Comparison of ENCODE assay signal across 1 cellular context in genomic region chr5:142306077-142306502, GRCh38.
A peak's percentile ranks its signal among the peaks of the same experiment; 100 is the strongest.
TF ChIP-seq lines count a peak whose summit lies in the region.

No MANE protein-coding gene starts in this region.

TF ChIP-seq in HepG2, 621 proteins besides CTCF, POLR2A, EP300 and RAD21 (continued from another document and continues in another):
- TF ChIP-seq NR2F6 (IDR thresholded peaks at IDR 0.05) (0 out of 2 replicates have a peak, but pooled peaks have one; percentile 25), NR2F6 (CRISPR knock-in tag; IDR thresholded peaks at IDR 0.05) (peak; percentile 27; the same call in 1 of the 2 replicates), MLX (CRISPR knock-in tag; IDR thresholded peaks at IDR 0.05) (no peak), IRF2 (CRISPR knock-in tag; IDR thresholded peaks at IDR 0.05) (no peak), ZNF451 (CRISPR knock-in tag; IDR thresholded peaks at IDR 0.05) (no peak), DPF2 (CRISPR knock-in tag; IDR thresholded peaks at IDR 0.05; ENCODE audit: borderline replicate concordance, low read depth) (no peak), ZNF749 (CRISPR knock-in tag; IDR thresholded peaks at IDR 0.05; ENCODE audit: borderline replicate concordance) (no peak), IRF9 (CRISPR knock-in tag; IDR thresholded peaks at IDR 0.05; ENCODE audit: borderline replicate concordance) (no peak), CREB1 (IDR thresholded peaks at IDR 0.05) (no peak), CREB1 (CRISPR knock-in tag; IDR thresholded peaks at IDR 0.05) (no peak), ZNF567 (CRISPR knock-in tag; IDR thresholded peaks at IDR 0.05; ENCODE audit: borderline replicate concordance) (no peak), ZFP36L2 (CRISPR knock-in tag; IDR thresholded peaks at IDR 0.05) (no peak), THRA (CRISPR knock-in tag; IDR thresholded peaks at IDR 0.05; ENCODE audit: borderline replicate concordance) (peak; percentile 35; the same call in 1 of the 2 replicates), TARDBP (CRISPR knock-in tag; IDR thresholded peaks at IDR 0.05) (0 out of 2 replicates have a peak, but pooled peaks have one; percentile 9), ZNF263 (CRISPR knock-in tag; IDR thresholded peaks at IDR 0.05) (no peak), U2AF2 (IDR thresholded peaks at IDR 0.05; ENCODE audit: low read depth, low read length) (no peak), LBX2 (CRISPR knock-in tag; IDR thresholded peaks at IDR 0.05; ENCODE audit: borderline replicate concordance) (no peak), ZSCAN29 (CRISPR knock-in tag; conservative IDR thresholded peaks at IDR 0.05) (no peak), HNRNPK (IDR thresholded peaks at IDR 0.05; ENCODE audit: low read depth, low read length, poor library complexity, severe bottlenecking) (no peak), ZNF512B (CRISPR knock-in tag; IDR thresholded peaks at IDR 0.05; ENCODE audit: borderline replicate concordance) (no peak), JUN (CRISPR knock-in tag; IDR thresholded peaks at IDR 0.05) (no peak), ZNF558 (CRISPR knock-in tag; IDR thresholded peaks at IDR 0.05; ENCODE audit: borderline replicate concordance) (no peak), ATM (IDR thresholded peaks at IDR 0.05; ENCODE audit: borderline replicate concordance) (no peak), NFE2L1 (CRISPR knock-in tag; IDR thresholded peaks at IDR 0.05; ENCODE audit: borderline replicate concordance) (no peak), ZSCAN21 (CRISPR knock-in tag; IDR thresholded peaks at IDR 0.05; ENCODE audit: borderline replicate concordance) (no peak), SP2 (CRISPR knock-in tag; IDR thresholded peaks at IDR 0.05) (no peak), HNF1A (IDR thresholded peaks at IDR 0.05; ENCODE audit: low read depth) (no peak), HNF1A (CRISPR knock-in tag; IDR thresholded peaks at IDR 0.05; ENCODE audit: borderline replicate concordance) (no peak; the same call in 1 of the 2 replicates), FUBP1 (CRISPR knock-in tag; IDR thresholded peaks at IDR 0.05; ENCODE audit: borderline replicate concordance) (no peak), TBX2 (CRISPR knock-in tag; IDR thresholded peaks at IDR 0.05; ENCODE audit: borderline replicate concordance) (peak; percentile 90), GABPA (IDR thresholded peaks at IDR 0.05; ENCODE audit: low read depth, low read length) (no peak), GABPA (CRISPR knock-in tag; IDR thresholded peaks at IDR 0.05; ENCODE audit: low read depth) (no peak), AKNA (CRISPR knock-in tag; IDR thresholded peaks at IDR 0.05; ENCODE audit: borderline replicate concordance) (no peak), STAG1 (CRISPR knock-in tag; IDR thresholded peaks at IDR 0.05) (peak; percentile 23; the same call in 1 of the 2 replicates), HOXA7 (CRISPR knock-in tag; IDR thresholded peaks at IDR 0.05) (no peak), REL (CRISPR knock-in tag; conservative IDR thresholded peaks at IDR 0.05) (no peak), SALL2 (CRISPR knock-in tag; IDR thresholded peaks at IDR 0.05) (no peak), ZSCAN31 (CRISPR knock-in tag; IDR thresholded peaks at IDR 0.05; ENCODE audit: low read depth) (no peak), PBX3 (CRISPR knock-in tag; IDR thresholded peaks at IDR 0.05; ENCODE audit: borderline replicate concordance) (no peak), ZNF639 (CRISPR knock-in tag; conservative IDR thresholded peaks at IDR 0.05) (no peak), ZFYVE20 (CRISPR knock-in tag; IDR thresholded peaks at IDR 0.05; ENCODE audit: borderline replicate concordance, low read depth) (no peak), EHMT2 (IDR thresholded peaks at IDR 0.05; ENCODE audit: borderline replicate concordance, low read depth, low read length) (no peak), CREM (IDR thresholded peaks at IDR 0.05) (0 out of 2 replicates have a peak, but pooled peaks have one; percentile 21), CREM (CRISPR knock-in tag; IDR thresholded peaks at IDR 0.05) (no peak), HDAC1 (CRISPR knock-in tag; IDR thresholded peaks at IDR 0.05) (no peak)
